Comparison of ENCODE assay signal across 27 cellular contexts in the genomic region with DNA sequence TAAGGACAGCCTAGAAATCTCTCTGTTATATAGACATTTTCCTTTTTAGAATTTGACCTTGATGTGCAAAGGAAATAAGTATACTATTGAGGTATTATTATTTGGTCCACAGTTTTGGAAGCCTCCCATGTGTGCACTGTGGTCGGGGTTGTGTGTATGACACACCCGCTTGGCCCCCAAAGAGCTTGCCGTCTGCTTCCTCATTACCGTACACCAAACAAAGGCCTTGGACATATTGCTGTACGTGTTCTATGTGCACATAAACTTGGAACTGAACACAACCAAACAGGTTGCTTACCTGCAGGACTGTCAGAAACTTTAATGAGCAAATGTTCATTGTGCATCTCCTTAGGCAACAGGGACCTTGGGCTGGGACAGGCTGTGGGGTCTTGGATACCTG.
"Had no signal": no experiment of that assay in that cellular context is flagged by ENCODE, and none has a peak within 500 bp of the region (broad histone marks: within the 10 kb centered on the region; RNA-seq: fewer than 3 reads in every experiment).

No MANE protein-coding gene starts in this region.

- ATAC-seq: effector memory CD8-positive, alpha-beta T cell; esophagus mucosa; left lobe of liver; right cardiac atrium had no signal

- H3K4me3 ChIP-seq: lung, tibial nerve had no signal

- H3K27ac ChIP-seq: brain microvascular endothelial cell, VCaP had no signal

- H3K9me3 ChIP-seq: tibial nerve had no signal

- H3K9me3 Mint-ChIP-seq: activated T-helper 1 cell treated with anti-CD3 and anti-CD28 coated beads, Interleukin-12 subunit alpha, Interleukin-12 subunit beta, Interleukin-2, Interleukin-4 antibody, amounts not matched to agents 30 ng/mL and 10 ng/mL and 1 ng/mL, durations not matched to agents 14 hours and 24 hours and 36 hours; effector memory CD8-positive, alpha-beta T cell; T-helper 1 cell treated with Interleukin-12 subunit alpha and Interleukin-12 subunit beta and Interleukin-4 antibody, amounts not matched to agents 30 μg/mL and 1 μg/mL, for 36 hours had no signal

- H3K4me3 Mint-ChIP-seq: activated naive CD4-positive, alpha-beta T cell treated with anti-CD3 and anti-CD28 coated beads, Interleukin-2, amount 10 ng/mL, durations not matched to agents 7 days and 5 days; activated naive CD8-positive, alpha-beta T cell treated with anti-CD3 and anti-CD28 coated beads, Interleukin-2, amount 10 ng/mL, durations not matched to agents 7 days and 5 days; activated T-helper 1 cell treated with anti-CD3 and anti-CD28 coated beads, Interleukin-12 subunit alpha, Interleukin-12 subunit beta, Interleukin-2, Interleukin-4 antibody, amounts not matched to agents 30 ng/mL and 10 ng/mL and 1 ng/mL, durations not matched to agents 14 hours and 24 hours and 36 hours; immature natural killer cell; T-helper 1 cell treated with Interleukin-12 subunit alpha and Interleukin-12 subunit beta and Interleukin-4 antibody, amounts not matched to agents 30 μg/mL and 1 μg/mL, for 36 hours had no signal

- H3K36me3 Mint-ChIP-seq: activated naive CD4-positive, alpha-beta T cell treated with anti-CD3 and anti-CD28 coated beads, Interleukin-2, amount 10 ng/mL, durations not matched to agents 7 days and 5 days; activated naive CD8-positive, alpha-beta T cell treated with anti-CD3 and anti-CD28 coated beads, Interleukin-2, amount 10 ng/mL, durations not matched to agents 7 days and 5 days; immature natural killer cell had no signal

- DNase-seq: activated CD4-positive, alpha-beta T cell treated with anti-CD3 and anti-CD28 coated beads for 4 hours; activated CD4-positive, alpha-beta T cell treated with anti-CD3 and anti-CD28 coated beads, Interleukin-2, amount 50 U/mL, for 4 hours; activated CD8-positive, alpha-beta memory T cell treated with anti-CD3 and anti-CD28 coated beads for 24 hours; activated effector memory CD4-positive, alpha-beta T cell treated with anti-CD3 and anti-CD28 coated beads, Interleukin-2, amount 50 U/mL, for 16 hours; activated naive CD4-positive, alpha-beta T cell treated with anti-CD3 and anti-CD28 coated beads, Interleukin-2, amount 10 ng/mL, durations not matched to agents 7 days and 5 days; activated naive CD8-positive, alpha-beta T cell treated with anti-CD3 and anti-CD28 coated beads, Interleukin-2, amount 10 ng/mL, durations not matched to agents 7 days and 5 days; brain microvascular endothelial cell; cortex of kidney; effector memory CD8-positive, alpha-beta T cell; foreskin fibroblast; hippocampal formation; immature natural killer cell; mesendoderm; stimulated activated naive CD4-positive, alpha-beta T cell; T-helper 9 cell had no signal

- H3K27ac Mint-ChIP-seq: activated naive CD4-positive, alpha-beta T cell treated with anti-CD3 and anti-CD28 coated beads, Interleukin-2, amount 10 ng/mL, durations not matched to agents 7 days and 5 days; activated naive CD8-positive, alpha-beta T cell treated with anti-CD3 and anti-CD28 coated beads, Interleukin-2, amount 10 ng/mL, durations not matched to agents 7 days and 5 days; activated T-helper 1 cell treated with anti-CD3 and anti-CD28 coated beads, Interleukin-12 subunit alpha, Interleukin-12 subunit beta, Interleukin-2, Interleukin-4 antibody, amounts not matched to agents 30 ng/mL and 10 ng/mL and 1 ng/mL, durations not matched to agents 14 hours and 24 hours and 36 hours; nephron; T-helper 1 cell treated with Interleukin-12 subunit alpha and Interleukin-12 subunit beta and Interleukin-4 antibody, amounts not matched to agents 30 μg/mL and 1 μg/mL, for 36 hours had no signal

- H3K36me3 ChIP-seq: brain microvascular endothelial cell, tibial nerve had no signal

- H3K27me3 ChIP-seq: brain microvascular endothelial cell, tibial nerve had no signal

- FAIRE-seq: astrocyte, endothelial cell of umbilical vein, TTC549 had no signal
